ENCODE assay signal across 8 cellular contexts in genomic region chr5:160467555-160468418, GRCh38. TPM values are rescaled to one million over a fixed set of nuclear protein-coding genes. Genes with fewer than 3 reads are reported as not detected.
A peak's percentile ranks its signal among the peaks of the same experiment; 100 is the strongest.
DNase-seq lines count a peak whose midpoint lies in the region; ATAC-seq and TF ChIP-seq lines count a peak whose summit lies in the region.

No MANE protein-coding gene starts in this region.

- DNase-seq in GM13977 (ENCODE audit: low spot score): peak; percentile 77
- DNase-seq in Peyer's patch: peak; percentile 68 to 91 (median 82)
- DNase-seq in activated T-helper 2 cell treated with anti-CD3 and anti-CD28 coated beads, Interferon-gamma antibody, Interleukin-2, Interleukin-4, amounts not matched to agents 10 μg/mL and 5 μg/mL and 100 μg/mL, durations not matched to agents 14 hours and 24 hours and 36 hours (ENCODE audit: low spot score): peak; percentile 84
- DNase-seq in foreskin keratinocyte: peak; percentile 18 to 45
- peak; percentile 59 to 74 for DNase-seq in psoas muscle
- DNase-seq in cerebellar nuclear complex (lab: John Stamatoyannopoulos, UW): no peak

- H3K4me3 Mint-ChIP-seq in activated T-helper 2 cell treated with anti-CD3 and anti-CD28 coated beads, Interferon-gamma antibody, Interleukin-2, Interleukin-4, amounts not matched to agents 10 μg/mL and 5 μg/mL and 100 μg/mL, durations not matched to agents 14 hours and 24 hours and 36 hours (ENCODE audit: low read depth): peak overlapping the region; percentile 96

- intact Hi-C loops in activated T-helper 2 cell treated with anti-CD3 and anti-CD28 coated beads, Interferon-gamma antibody, Interleukin-2, Interleukin-4, amounts not matched to agents 10 μg/mL and 5 μg/mL and 100 μg/mL, durations not matched to agents 14 hours and 24 hours and 36 hours (cut with micrococcal nuclease): loop anchor here (1.0 kb wide), 8 partner anchors 10 to 190 kb away; partner anchors contain the start of gene SLU7
- intact Hi-C loops in psoas muscle (cut with DNase I): no loop called here

- peak; percentile 91 for ATAC-seq in HG02759 (IDR thresholded peaks at IDR 0.05; ENCODE audit: unreplicated experiment)
- ATAC-seq in foreskin keratinocyte: peak; percentile 87
- ATAC-seq in psoas muscle: peak in 2 of 4 donors; percentile 42 to 44

- 41 to 55% (median 47%) methylated on average over 31 of the region's 31 CpGs for WGBS in psoas muscle, 3 donors
- WGBS in urinary bladder: 32% methylated on average over 31 of the region's 31 CpGs

- in situ Hi-C loops in GM13977 (cut with MboI; ENCODE audit: low pct_unique_long_range_greater_than_20kb, low sequenced_read_pairs, unreplicated experiment): no loop called here

- H3K27ac ChIP-seq in Peyer's patch (peak overlapping the region in 3 of 4 donors; percentile 36 to 71 (median 36)), foreskin keratinocyte (no peak overlapping the region), psoas muscle (peak overlapping the region; percentile 23), urinary bladder (ENCODE audit: low read depth) (no peak overlapping the region)

- no peaks in the 10 kb centered on the region for H3K27me3 Mint-ChIP-seq in activated T-helper 2 cell treated with anti-CD3 and anti-CD28 coated beads, Interferon-gamma antibody, Interleukin-2, Interleukin-4, amounts not matched to agents 10 μg/mL and 5 μg/mL and 100 μg/mL, durations not matched to agents 14 hours and 24 hours and 36 hours (ENCODE audit: low read depth)

- H3K36me3 ChIP-seq in Peyer's patch (no peaks in the 10 kb centered on the region), psoas muscle (ENCODE audit: insufficient read depth in 1 of 2, low read depth in 1 of 2) (no peaks in the 10 kb centered on the region), urinary bladder (ENCODE audit: insufficient read depth) (no peaks in the 10 kb centered on the region)

- TF ChIP-seq CTCF in GM13977 (IDR thresholded peaks at IDR 0.05; ENCODE audit: extremely low read depth, insufficient read depth, missing control alignments): no peak
- no peak for TF ChIP-seq CTCF in Peyer's patch (IDR thresholded peaks at IDR 0.05)
- TF ChIP-seq CTCF in foreskin keratinocyte (conservative IDR thresholded peaks at IDR 0.05): no peak
- TF ChIP-seq CTCF in psoas muscle (IDR thresholded peaks at IDR 0.05): no peak

- no peaks in the 10 kb centered on the region for H3K9me3 Mint-ChIP-seq in activated T-helper 2 cell treated with anti-CD3 and anti-CD28 coated beads, Interferon-gamma antibody, Interleukin-2, Interleukin-4, amounts not matched to agents 10 μg/mL and 5 μg/mL and 100 μg/mL, durations not matched to agents 14 hours and 24 hours and 36 hours

- H3K9me3 ChIP-seq in Peyer's patch: no peaks in the 10 kb centered on the region
- no peaks in the 10 kb centered on the region for H3K9me3 ChIP-seq in psoas muscle

- peaks cover 68% of the 10 kb centered on the region for H3K4me1 Mint-ChIP-seq in activated T-helper 2 cell treated with anti-CD3 and anti-CD28 coated beads, Interferon-gamma antibody, Interleukin-2, Interleukin-4, amounts not matched to agents 10 μg/mL and 5 μg/mL and 100 μg/mL, durations not matched to agents 14 hours and 24 hours and 36 hours (ENCODE audit: low read depth)

- H3K27me3 ChIP-seq in Peyer's patch: no peaks in the 10 kb centered on the region
- H3K27me3 ChIP-seq in foreskin keratinocyte: no peaks in the 10 kb centered on the region
- peaks cover 0 to 2% (median 0%) of the 10 kb centered on the region in 3 donors for H3K27me3 ChIP-seq in psoas muscle (ENCODE audit: insufficient read depth in 3 of 3, low read length in 2 of 3)

- H3K36me3 Mint-ChIP-seq in activated T-helper 2 cell treated with anti-CD3 and anti-CD28 coated beads, Interferon-gamma antibody, Interleukin-2, Interleukin-4, amounts not matched to agents 10 μg/mL and 5 μg/mL and 100 μg/mL, durations not matched to agents 14 hours and 24 hours and 36 hours (ENCODE audit: low read depth): peaks cover 36% of the 10 kb centered on the region

- H3K4me1 ChIP-seq in Peyer's patch: peaks cover 0 to 17% (median 2%) of the 10 kb centered on the region in 4 donors
- H3K4me1 ChIP-seq in foreskin keratinocyte: peaks cover 3% of the 10 kb centered on the region
- peaks cover 16% of the 10 kb centered on the region for H3K4me1 ChIP-seq in psoas muscle
- H3K4me1 ChIP-seq in urinary bladder (ENCODE audit: insufficient read depth): no peaks in the 10 kb centered on the region

- H3K4me3 ChIP-seq in Peyer's patch (peak overlapping the region; percentile 29 to 52 (median 42)), psoas muscle (peak overlapping the region; percentile 54), urinary bladder (ENCODE audit: low read depth, low read length) (peak overlapping the region; percentile 15)

- no peak for TF ChIP-seq POLR2A in Peyer's patch (IDR thresholded peaks at IDR 0.05)

- H3K27ac Mint-ChIP-seq in activated T-helper 2 cell treated with anti-CD3 and anti-CD28 coated beads, Interferon-gamma antibody, Interleukin-2, Interleukin-4, amounts not matched to agents 10 μg/mL and 5 μg/mL and 100 μg/mL, durations not matched to agents 14 hours and 24 hours and 36 hours: peak overlapping the region; percentile 99

RNA-seq across cellular contexts. Expression of gene PTTG1, which starts 46.1 kb away (rescaled TPM):
- total RNA-seq in Peyer's patch (10 to 100 TPM in 3 of 4 donors, 1 to 10 TPM in 1; 9.1 to 36.3 (median 14.4) TPM), foreskin keratinocyte (183 and 204 TPM in 2 replicates), psoas muscle (1 to 10 TPM; 1.9 to 3.0 (median 2.4) TPM), urinary bladder (51.3 TPM)
- total RNA-seq in activated T-helper 2 cell treated with anti-CD3 and anti-CD28 coated beads, Interferon-gamma antibody, Interleukin-2, Interleukin-4, amounts not matched to agents 10 μg/mL and 5 μg/mL and 100 μg/mL, durations not matched to agents 14 hours and 24 hours and 36 hours: 142 and 146 TPM in 2 replicates
- polyA plus RNA-seq in foreskin keratinocyte (225 and 280 TPM in 2 replicates), psoas muscle (10 to 100 TPM in 2 of 3 donors, 1 to 10 TPM in 1; 9.9 to 26.7 (median 10.7) TPM), urinary bladder (6.5 TPM)

RNA-seq across cellular contexts. Expression of gene SLU7, which starts 48.9 kb away (rescaled TPM):
- total RNA-seq in Peyer's patch: 10 to 100 TPM; 45.5 to 94.9 (median 61.1) TPM
- 41.3 and 44.3 TPM in 2 replicates for total RNA-seq in activated T-helper 2 cell treated with anti-CD3 and anti-CD28 coated beads, Interferon-gamma antibody, Interleukin-2, Interleukin-4, amounts not matched to agents 10 μg/mL and 5 μg/mL and 100 μg/mL, durations not matched to agents 14 hours and 24 hours and 36 hours
- total RNA-seq in foreskin keratinocyte: 33.9 and 36.7 TPM in 2 replicates
- polyA plus RNA-seq in foreskin keratinocyte: 26.4 and 26.6 TPM in 2 replicates
- 10 to 100 TPM; 40.1 to 71.4 (median 60.3) TPM for total RNA-seq in psoas muscle
- polyA plus RNA-seq in psoas muscle: 10 to 100 TPM; 18.3 to 76.0 (median 30.2) TPM
- total RNA-seq in urinary bladder: 39.7 TPM
- polyA plus RNA-seq in urinary bladder: 35.7 TPM

Comparison
In these comparisons a context has a peak if more than half of its experiments do, and no peak if none do; other contexts are left out.
1. DNase-seq: peak in GM13977 (single experiment), Peyer's patch (3 of 3), activated T-helper 2 cell treated with anti-CD3 and anti-CD28 coated beads, Interferon-gamma antibody, Interleukin-2, Interleukin-4, amounts not matched to agents 10 μg/mL and 5 μg/mL and 100 μg/mL, durations not matched to agents 14 hours and 24 hours and 36 hours (single experiment), foreskin keratinocyte (2 of 2) and psoas muscle (2 of 2); none in cerebellar nuclear complex (0 of 2).
2. H3K27ac ChIP-seq: peak in Peyer's patch (3 of 4) and psoas muscle (single experiment); none in foreskin keratinocyte (single experiment) and urinary bladder (single experiment).
3. Peak in every context shown above with its lines, with median percentiles within 50 percentile points of each other: H3K4me3 ChIP-seq.